ENCODE assay signal across 26 cellular contexts in genomic region chr3:9072667-9073009, GRCh38.
DNase-seq lines count a peak whose midpoint lies in the region; ATAC-seq, FAIRE-seq and TF ChIP-seq lines count a peak whose summit lies in the region.
"Had no signal": no experiment of that assay in that cellular context is flagged by ENCODE, and none has a peak within 500 bp of the region (broad histone marks: within the 10 kb centered on the region; RNA-seq: fewer than 3 reads in every experiment).

No MANE protein-coding gene starts in this region.

- TF ChIP-seq CTCF in right atrium auricular region (IDR thresholded peaks at IDR 0.05): no peak
- TF ChIP-seq CTCF in heart left ventricle (IDR thresholded peaks at IDR 0.05): no peak
- no peak for TF ChIP-seq CTCF in pancreas (IDR thresholded peaks at IDR 0.05)

- no peak for TF ChIP-seq POLR2A in heart left ventricle (IDR thresholded peaks at IDR 0.05)

- H3K4me3 ChIP-seq in right atrium auricular region (no peak overlapping the region), heart left ventricle (no peak overlapping the region), pancreas (no peak overlapping the region)
- H3K4me3 ChIP-seq: SK-N-MC had no signal

- H3K36me3 ChIP-seq in right atrium auricular region (no peaks in the 10 kb centered on the region), heart left ventricle (no peaks in the 10 kb centered on the region), pancreas (no peaks in the 10 kb centered on the region)

- ATAC-seq in Right ventricle myocardium superior (ENCODE audit: poor library complexity) (peak; percentile 83), heart left ventricle (peak; percentile 76 to 88 (median 80)), pancreas (no peak), esophagus mucosa (no peak), HG03521 (IDR thresholded peaks at IDR 0.05; ENCODE audit: unreplicated experiment) (no peak)
- ATAC-seq: Panc1 had no signal

- 39 to 50% (median 44%) methylated on average over 6 of the region's 6 CpGs for WGBS in heart left ventricle, 4 donors
- WGBS in pancreas, 2 donors: 75 to 78% methylated on average over 6 of the region's 6 CpGs

- no peaks in the 10 kb centered on the region for H3K9me3 ChIP-seq in right atrium auricular region
- H3K9me3 ChIP-seq in heart left ventricle: no peaks in the 10 kb centered on the region
- no peaks in the 10 kb centered on the region for H3K9me3 ChIP-seq in pancreas

- H3K4me1 ChIP-seq in right atrium auricular region: peaks cover 0 to 4% of the 10 kb centered on the region in 2 donors
- H3K4me1 ChIP-seq in heart left ventricle: peaks cover 0 to 32% (median 5%) of the 10 kb centered on the region in 12 donors
- no peaks in the 10 kb centered on the region for H3K4me1 ChIP-seq in pancreas

- H3K27me3 ChIP-seq in right atrium auricular region: no peaks in the 10 kb centered on the region
- H3K27me3 ChIP-seq in heart left ventricle: no peaks in the 10 kb centered on the region
- no peaks in the 10 kb centered on the region for H3K27me3 ChIP-seq in pancreas

- H3K27ac ChIP-seq in right atrium auricular region (peak overlapping the region in 1 of 2 donors; percentile 20), heart left ventricle (peak overlapping the region in 5 of 12 donors; percentile 0 to 58 (median 51)), pancreas (no peak overlapping the region)
- H3K27ac ChIP-seq: RWPE1, SK-N-MC had no signal

- intact Hi-C loops in Right ventricle myocardium superior (cut with DNase I) (loop anchor here (10.0 kb wide), 1 partner anchor 232 kb away; no protein-coding TSS in a partner anchor), heart left ventricle (cut with DNase I) (loop anchor here in 2 of 10 donors (5.0 to 10.0 kb wide), 2 partner anchors 172 to 175 kb away; partner anchors contain the start of gene SRGAP3 (in 2 of the 2)), posterior vena cava (cut with DNase I) (no loop called here), pancreas (cut with DNase I) (loop anchor here in 1 of 3 donors (5.0 kb wide), 1 partner anchor 80 kb away; no protein-coding TSS in a partner anchor)

- FAIRE-seq in pancreas (lab: Jason Lieb, UNC): no peak
- FAIRE-seq: GM18507 had no signal

- no peak for DNase-seq in Right ventricle myocardium superior
- no peak for DNase-seq in right atrium auricular region (ENCODE audit: low spot score)
- peak in 4 of 5 donors; percentile 27 to 57 (median 40) for DNase-seq in heart left ventricle
- DNase-seq in inferior parietal cortex (ENCODE audit: extremely low spot score): peak; percentile 29
- DNase-seq in posterior vena cava (ENCODE audit: low spot score): no peak
- DNase-seq in pancreas: no peak
- DNase-seq: 8988T, ACHN, DMS153, DND-41, H7, IMR-90, NCI-H1048, NCI-H1417, NCI-H1694, NCI-H2029 treated with DMSO at 0.1 percent for 48 hours, NCI-H2227 treated with DMSO at 0.1 percent for 48 hours, NCI-H510A, NCI-H69, SIG-M5 had no signal

Comparison
In these comparisons a context has a peak if more than half of its experiments do, and no peak if none do; other contexts are left out.
1. DNase-seq: peak in heart left ventricle (4 of 5) and inferior parietal cortex (single experiment); none in Right ventricle myocardium superior (single experiment), right atrium auricular region (single experiment), posterior vena cava (single experiment) and pancreas (0 of 6).
2. ATAC-seq: peak in Right ventricle myocardium superior (single experiment) and heart left ventricle (4 of 4); none in pancreas (0 of 4), esophagus mucosa (single experiment) and HG03521 (single experiment).